ENCODE assay signal across 10 cellular contexts in the genomic region with DNA sequence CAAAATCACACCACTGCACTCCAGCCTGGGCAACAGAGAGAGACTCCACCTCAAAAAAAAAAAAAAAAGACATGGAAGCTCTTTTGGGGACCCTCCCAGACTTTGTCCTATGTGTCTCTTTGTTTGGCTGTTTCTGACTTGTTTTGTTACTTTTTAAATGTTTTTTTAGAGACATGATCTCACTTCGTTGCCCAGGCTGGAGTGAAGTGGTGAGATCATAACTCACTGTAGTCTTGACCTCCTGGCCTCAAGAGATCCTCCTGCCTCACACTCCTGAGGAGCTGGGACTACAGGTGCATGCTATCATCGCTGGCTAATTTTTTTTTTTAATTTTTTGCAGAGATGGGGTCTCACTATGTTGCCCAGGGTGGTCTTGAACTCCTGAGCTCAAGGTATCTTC.
ATAC-seq and TF ChIP-seq lines count a peak whose summit lies in the region.
"Had no signal": no experiment of that assay in that cellular context is flagged by ENCODE, and none has a peak within 500 bp of the region (broad histone marks: within the 10 kb centered on the region; RNA-seq: fewer than 3 reads in every experiment).

No MANE protein-coding gene starts in this region.

- H3K27ac ChIP-seq in HEK293 (ENCODE audit: extremely low read depth, low read depth, low read length), result no peak overlapping the region
- H3K27ac ChIP-seq: 22Rv1; A549; BLaER1; BLaER1 treated with 17β-estradiol and CSF1 and Interleukin-3, amounts not matched to agents 10 nM and 100 nM; C4-2B had no signal

- POLR2A ChIA-PET in HEK293 (lab: Yijun Ruan, JAX), result interaction anchor here (0.6 to 1.3 kb wide), 2 partner anchors 51 to 60 kb away, joined by 3 to 5 read pairs; a partner anchor contains a TSS

- no peak overlapping the region for H3K4me3 ChIP-seq in HEK293 (ENCODE audit: low read depth, low read length)
- H3K4me3 ChIP-seq: A549; BLaER1; BLaER1 treated with 17β-estradiol and CSF1 and Interleukin-3, amounts not matched to agents 10 nM and 100 nM had no signal

- H3K4me1 ChIP-seq in HEK293 (ENCODE audit: control insufficient read depth, insufficient read depth, low read length), result no peaks in the 10 kb centered on the region
- H3K4me1 ChIP-seq: Caco-2 had no signal

- TF ChIP-seq CTCF in HEK293 (tag by site-specific recombination; IDR thresholded peaks at IDR 0.05), result no peak

- H3K9me3 ChIP-seq in HEK293 (ENCODE audit: control insufficient read depth, insufficient read depth, low read depth, low read length), result no peaks in the 10 kb centered on the region
- H3K9me3 ChIP-seq: A549; BE2C; BLaER1; BLaER1 treated with 17β-estradiol and CSF1 and Interleukin-3, amounts not matched to agents 10 nM and 100 nM; Caco-2 had no signal

- no peak for ATAC-seq in HG03196 (IDR thresholded peaks at IDR 0.05; ENCODE audit: unreplicated experiment)
- ATAC-seq: A549; CD8-positive, alpha-beta T cell had no signal

- H3K36me3 ChIP-seq in HEK293 (ENCODE audit: control insufficient read depth in 2 of 2, insufficient read depth in 1 of 2, low read length in 2 of 2), result no peaks in the 10 kb centered on the region
- H3K36me3 ChIP-seq: BE2C; BLaER1; BLaER1 treated with 17β-estradiol and CSF1 and Interleukin-3, amounts not matched to agents 10 nM and 100 nM had no signal

- CTCF ChIA-PET in HEK293 (lab: Yijun Ruan, JAX), result interaction anchor here (0.6 to 4.5 kb wide), 5 partner anchors 49 to 73 kb away, joined by 3 to 27 read pairs (median 3); a partner anchor contains a TSS

TF ChIP-seq in HEK293, 187 proteins besides CTCF, POLR2A, EP300 and RAD21:
- 0 out of 2 replicates have a peak, but pooled peaks have one; percentile 17 for TF ChIP-seq ZEB2 (tag by site-specific recombination; IDR thresholded peaks at IDR 0.05)
- TF ChIP-seq WT1 (tag by site-specific recombination; IDR thresholded peaks at IDR 0.05), result peak; percentile 33; the same call in 1 of the 2 replicates
- no peak for TF ChIP-seq ZNF211 (tag by site-specific recombination; IDR thresholded peaks at IDR 0.05; ENCODE audit: low read depth)
- TF ChIP-seq ZNF157 (tag by site-specific recombination; IDR thresholded peaks at IDR 0.05), result no peak
- TF ChIP-seq ZBTB20 (tag by site-specific recombination; IDR thresholded peaks at IDR 0.05), result no peak
- 0 out of 2 replicates have a peak, but pooled peaks have one; percentile 50 for TF ChIP-seq ZBTB21 (tag by site-specific recombination; IDR thresholded peaks at IDR 0.05)
- no peak for TF ChIP-seq ZFHX2 (tag by site-specific recombination; conservative IDR thresholded peaks at IDR 0.05)
- peak; percentile 76 for TF ChIP-seq ZNF629 (tag by site-specific recombination; IDR thresholded peaks at IDR 0.05)
- TF ChIP-seq GLIS1 (tag by site-specific recombination; IDR thresholded peaks at IDR 0.05), result peak; percentile 24; the same call in 1 of the 2 replicates
- no peak for TF ChIP-seq ZNF140 (tag by site-specific recombination; IDR thresholded peaks at IDR 0.05)
